9 cellular contexts compared by ENCODE assay signal in genomic region chr7:75596727-75597614, GRCh38.
A peak's percentile ranks its signal among the peaks of the same experiment; 100 is the strongest.
DNase-seq lines count a peak whose midpoint lies in the region; ATAC-seq and TF ChIP-seq lines count a peak whose summit lies in the region.
"Had no signal": no experiment of that assay in that cellular context is flagged by ENCODE, and none has a peak within 500 bp of the region (broad histone marks: within the 10 kb centered on the region; RNA-seq: fewer than 3 reads in every experiment).

No MANE protein-coding gene starts in this region.

- peak overlapping the region; percentile 86 for H3K27ac Mint-ChIP-seq in activated CD8-positive, alpha-beta memory T cell treated with anti-CD3 and anti-CD28 coated beads, Interleukin-2, amount 10 ng/mL, durations not matched to agents 7 days and 5 days
- peak overlapping the region; percentile 55 for H3K27ac Mint-ChIP-seq in stimulated activated effector memory CD8-positive, alpha-beta T cell treated with anti-CD3 and anti-CD28 coated beads, Interleukin-12 subunit alpha, Interleukin-12 subunit beta, amount 100 ng/mL, for 72 hours
- H3K27ac Mint-ChIP-seq in effector memory CD8-positive, alpha-beta T cell: peak overlapping the region in 1 of 2 donors; percentile 46
- H3K27ac Mint-ChIP-seq: activated naive CD8-positive, alpha-beta T cell had no signal

- DNase-seq in activated CD8-positive, alpha-beta memory T cell treated with anti-CD3 and anti-CD28 coated beads, Interleukin-2, amount 10 ng/mL, durations not matched to agents 7 days and 5 days: peak; percentile 64
- no peak for DNase-seq in activated CD8-positive, alpha-beta memory T cell treated with anti-CD3 and anti-CD28 coated beads, Interleukin-2, amount 50 U/mL, for 4 hours
- DNase-seq in HS-27A (ENCODE audit: low read depth): peak; percentile 5
- peak; percentile 36 for DNase-seq in astrocyte of the spinal cord (ENCODE audit: low read depth, low spot score)
- DNase-seq in stimulated activated effector memory CD8-positive, alpha-beta T cell treated with anti-CD3 and anti-CD28 coated beads, Interleukin-12 subunit alpha, Interleukin-12 subunit beta, amount 100 ng/mL, for 72 hours (ENCODE audit: low spot score in 2 of 2): peak in 1 of 2 donors; percentile 65
- DNase-seq in effector memory CD8-positive, alpha-beta T cell: no peak
- no peak for DNase-seq in DMS 273 (lab: John Stamatoyannopoulos, UW; ENCODE audit: unreplicated experiment)
- no peak for DNase-seq in DMS 273 treated with DMSO at 0.1 percent for 48 hours (lab: John Stamatoyannopoulos, UW)

- in situ Hi-C loops in astrocyte of the spinal cord (cut with HindIII; ENCODE audit: low sequenced_read_pairs): no loop called here

- no peak overlapping the region for H3K4me3 ChIP-seq in astrocyte of the spinal cord (ENCODE audit: low read depth, low read length)

- H3K9me3 Mint-ChIP-seq in activated CD8-positive, alpha-beta memory T cell treated with anti-CD3 and anti-CD28 coated beads, Interleukin-2, amount 10 ng/mL, durations not matched to agents 7 days and 5 days (ENCODE audit: low read depth): no peaks in the 10 kb centered on the region
- H3K9me3 Mint-ChIP-seq in stimulated activated effector memory CD8-positive, alpha-beta T cell treated with anti-CD3 and anti-CD28 coated beads, Interleukin-12 subunit alpha, Interleukin-12 subunit beta, amount 100 ng/mL, for 72 hours: no peaks in the 10 kb centered on the region
- no peaks in the 10 kb centered on the region for H3K9me3 Mint-ChIP-seq in effector memory CD8-positive, alpha-beta T cell

- no peaks in the 10 kb centered on the region for H3K27me3 Mint-ChIP-seq in activated CD8-positive, alpha-beta memory T cell treated with anti-CD3 and anti-CD28 coated beads, Interleukin-2, amount 10 ng/mL, durations not matched to agents 7 days and 5 days
- no peaks in the 10 kb centered on the region for H3K27me3 Mint-ChIP-seq in effector memory CD8-positive, alpha-beta T cell
- H3K27me3 Mint-ChIP-seq: activated naive CD8-positive, alpha-beta T cell had no signal

- peaks cover 43% of the 10 kb centered on the region for H3K4me1 Mint-ChIP-seq in activated CD8-positive, alpha-beta memory T cell treated with anti-CD3 and anti-CD28 coated beads, Interleukin-2, amount 10 ng/mL, durations not matched to agents 7 days and 5 days
- H3K4me1 Mint-ChIP-seq in stimulated activated effector memory CD8-positive, alpha-beta T cell treated with anti-CD3 and anti-CD28 coated beads, Interleukin-12 subunit alpha, Interleukin-12 subunit beta, amount 100 ng/mL, for 72 hours: peaks cover 30% of the 10 kb centered on the region
- H3K4me1 Mint-ChIP-seq in effector memory CD8-positive, alpha-beta T cell (ENCODE audit: low read depth in 2 of 2): peaks cover 4% of the 10 kb centered on the region in 2 donors

- no peak for TF ChIP-seq CTCF in astrocyte of the spinal cord (IDR thresholded peaks at IDR 0.05; ENCODE audit: low read depth, low read length)

- ATAC-seq in activated CD8-positive, alpha-beta memory T cell treated with anti-CD3 and anti-CD28 coated beads, Interleukin-2, amount 10 ng/mL, durations not matched to agents 7 days and 5 days: peak; percentile 72
- peak; percentile 79 for ATAC-seq in stimulated activated effector memory CD8-positive, alpha-beta T cell treated with anti-CD3 and anti-CD28 coated beads, Interleukin-12 subunit alpha, Interleukin-12 subunit beta, amount 100 ng/mL, for 72 hours
- ATAC-seq in effector memory CD8-positive, alpha-beta T cell (replicated peaks): no peak

- H3K36me3 Mint-ChIP-seq in activated CD8-positive, alpha-beta memory T cell treated with anti-CD3 and anti-CD28 coated beads, Interleukin-2, amount 10 ng/mL, durations not matched to agents 7 days and 5 days: peaks cover 3% of the 10 kb centered on the region
- peaks cover 9% of the 10 kb centered on the region for H3K36me3 Mint-ChIP-seq in stimulated activated effector memory CD8-positive, alpha-beta T cell treated with anti-CD3 and anti-CD28 coated beads, Interleukin-12 subunit alpha, Interleukin-12 subunit beta, amount 100 ng/mL, for 72 hours
- peaks cover 6% of the 10 kb centered on the region for H3K36me3 Mint-ChIP-seq in effector memory CD8-positive, alpha-beta T cell (ENCODE audit: insufficient read depth)
- H3K36me3 Mint-ChIP-seq: activated naive CD8-positive, alpha-beta T cell had no signal

- CTCF ChIA-PET in activated CD8-positive, alpha-beta memory T cell treated with anti-CD3 and anti-CD28 coated beads, Interleukin-2, amount 10 ng/mL, durations not matched to agents 7 days and 5 days (lab: Charles Lee): interaction anchor here (1.0 to 1.6 kb wide), 2 partner anchors 12 to 45 kb away, joined by 3 read pairs; no protein-coding TSS in a partner anchor

- no peak overlapping the region for H3K4me3 Mint-ChIP-seq in activated CD8-positive, alpha-beta memory T cell treated with anti-CD3 and anti-CD28 coated beads, Interleukin-2, amount 10 ng/mL, durations not matched to agents 7 days and 5 days
- H3K4me3 Mint-ChIP-seq in stimulated activated effector memory CD8-positive, alpha-beta T cell treated with anti-CD3 and anti-CD28 coated beads, Interleukin-12 subunit alpha, Interleukin-12 subunit beta, amount 100 ng/mL, for 72 hours: peak overlapping the region; percentile 21
- H3K4me3 Mint-ChIP-seq in effector memory CD8-positive, alpha-beta T cell: no peak overlapping the region
- H3K4me3 Mint-ChIP-seq: activated naive CD8-positive, alpha-beta T cell had no signal

Comparison
In these comparisons a context has a peak if more than half of its experiments do, and no peak if none do; other contexts are left out.
1. DNase-seq: peak in activated CD8-positive, alpha-beta memory T cell treated with anti-CD3 and anti-CD28 coated beads, Interleukin-2, amount 10 ng/mL, durations not matched to agents 7 days and 5 days (single experiment), HS-27A (single experiment) and astrocyte of the spinal cord (single experiment); none in activated CD8-positive, alpha-beta memory T cell treated with anti-CD3 and anti-CD28 coated beads, Interleukin-2, amount 50 U/mL, for 4 hours (single experiment), effector memory CD8-positive, alpha-beta T cell (0 of 3), DMS 273 (single experiment) and DMS 273 treated with DMSO at 0.1 percent for 48 hours (single experiment).